In genomic region chr22:38751066-38751421, GRCh38 we compare ENCODE assay signal across 9 cellular contexts. TPM values are rescaled to one million over a fixed set of nuclear protein-coding genes. Genes with fewer than 3 reads are reported as not detected.
DNase-seq lines count a peak whose midpoint lies in the region; ATAC-seq and TF ChIP-seq lines count a peak whose summit lies in the region.
"Had no signal": no experiment of that assay in that cellular context is flagged by ENCODE, and none has a peak within 500 bp of the region (broad histone marks: within the 10 kb centered on the region; RNA-seq: fewer than 3 reads in every experiment).

No MANE protein-coding gene starts in this region.

- peaks cover 38% of the 10 kb centered on the region for H3K36me3 ChIP-seq in SJCRH30
- H3K36me3 ChIP-seq in effector memory CD4-positive, alpha-beta T cell (ENCODE audit: control insufficient read depth, insufficient read depth, low read length) = peaks cover 68% of the 10 kb centered on the region
- peaks cover 51 to 57% (median 54%) of the 10 kb centered on the region in 3 donors for H3K36me3 ChIP-seq in skeletal muscle tissue (ENCODE audit: control insufficient read depth in 3 of 3, insufficient read depth in 3 of 3, low read length in 3 of 3)

- DNase-seq in GM12865 (ENCODE audit: low read depth) (no peak), SJCRH30 (no peak), NCI-H146 (lab: John Stamatoyannopoulos, UW) (no peak), NCI-H187 treated with DMSO at 0.1 percent for 48 hours (lab: John Stamatoyannopoulos, UW) (no peak), Ammon's horn (ENCODE audit: low spot score) (no peak)
- no peak for DNase-seq in effector memory CD4-positive, alpha-beta T cell
- DNase-seq: NCI-H226 had no signal

- H3K9me3 ChIP-seq in SJCRH30 (replicated peaks) (no peaks in the 10 kb centered on the region), skeletal muscle tissue (ENCODE audit: control insufficient read depth in 3 of 3, low read length in 3 of 3) (no peaks in the 10 kb centered on the region)
- no peaks in the 10 kb centered on the region for H3K9me3 ChIP-seq in effector memory CD4-positive, alpha-beta T cell (ENCODE audit: control insufficient read depth, low read length)

- H3K27me3 ChIP-seq in SJCRH30 (no peaks in the 10 kb centered on the region), skeletal muscle tissue (ENCODE audit: control insufficient read depth in 3 of 3, insufficient read depth in 3 of 3, low read length in 3 of 3) (no peaks in the 10 kb centered on the region)
- H3K27me3 ChIP-seq in effector memory CD4-positive, alpha-beta T cell (replicated peaks; ENCODE audit: control insufficient read depth, insufficient read depth, low read length, poor library complexity, severe bottlenecking) = no peaks in the 10 kb centered on the region

- H3K4me3 ChIP-seq in GM12865 (ENCODE audit: low read depth, low read length) = peak overlapping the region; percentile 46
- no peak overlapping the region for H3K4me3 ChIP-seq in SJCRH30
- peak overlapping the region; percentile 49 for H3K4me3 ChIP-seq in effector memory CD4-positive, alpha-beta T cell (ENCODE audit: insufficient read depth, low read depth, low read length, poor library complexity, severe bottlenecking)
- H3K4me3 ChIP-seq in skeletal muscle tissue (ENCODE audit: low read length in 3 of 3) = peak overlapping the region in 1 of 3 donors; percentile 29

- peak overlapping the region in 2 of 3 donors; percentile 11 to 50 for H3K9ac ChIP-seq in skeletal muscle tissue (ENCODE audit: low read depth in 1 of 3, low read length in 3 of 3)

- no peak for ATAC-seq in HG02763 (IDR thresholded peaks at IDR 0.05; ENCODE audit: unreplicated experiment)

- TF ChIP-seq CTCF in GM12865 (IDR thresholded peaks at IDR 0.05; ENCODE audit: insufficient read depth, low read depth, low read length, missing control alignments) = no peak

- H3K4me1 ChIP-seq in SJCRH30 = peaks cover 35% of the 10 kb centered on the region
- peaks cover 40% of the 10 kb centered on the region for H3K4me1 ChIP-seq in effector memory CD4-positive, alpha-beta T cell (ENCODE audit: control insufficient read depth, insufficient read depth, low read length, poor library complexity, severe bottlenecking)
- peaks cover 38 to 49% (median 41%) of the 10 kb centered on the region in 3 donors for H3K4me1 ChIP-seq in skeletal muscle tissue (ENCODE audit: control insufficient read depth in 3 of 3, insufficient read depth in 3 of 3, low read length in 3 of 3)

- H3K27ac ChIP-seq in SJCRH30 (peak overlapping the region; percentile 80), skeletal muscle tissue (ENCODE audit: low read depth, low read length) (peak overlapping the region; percentile 52)
- peak overlapping the region; percentile 84 for H3K27ac ChIP-seq in effector memory CD4-positive, alpha-beta T cell (ENCODE audit: insufficient read depth, low read length, poor library complexity, severe bottlenecking)

RNA-seq across cellular contexts. Expression of gene SUN2, which starts 4.8 kb away (rescaled TPM):
- 67.3 TPM in 2 replicates for total RNA-seq in SJCRH30 (2014; rRNA removed; shearing (Covaris generic))
- 40.2 TPM for total RNA-seq in skeletal muscle tissue

RNA-seq across cellular contexts. Expression of gene DNAL4, which starts 42.9 kb away (rescaled TPM):
- total RNA-seq in SJCRH30 (2014; rRNA removed; shearing (Covaris generic)) = 4.3 and 4.7 TPM in 2 replicates
- 12.0 TPM for total RNA-seq in skeletal muscle tissue

RNA-seq across cellular contexts. Expression of gene GTPBP1, which starts 45.3 kb away (rescaled TPM):
- 27.2 and 28.1 TPM in 2 replicates for total RNA-seq in SJCRH30 (2014; rRNA removed; shearing (Covaris generic))
- 19.3 TPM for total RNA-seq in skeletal muscle tissue

RNA-seq across cellular contexts. Expression of gene JOSD1, which starts 50.3 kb away (rescaled TPM):
- 25.9 and 26.5 TPM in 2 replicates for total RNA-seq in SJCRH30 (2014; rRNA removed; shearing (Covaris generic))
- total RNA-seq in skeletal muscle tissue = 25.1 TPM
